ENCODE assay signal across 19 cellular contexts in genomic region chr7:19392246-19392645, GRCh38.
DNase-seq lines count a peak whose midpoint lies in the region; ATAC-seq, FAIRE-seq and TF ChIP-seq lines count a peak whose summit lies in the region.
"Had no signal": no experiment of that assay in that cellular context is flagged by ENCODE, and none has a peak within 500 bp of the region (broad histone marks: within the 10 kb centered on the region; RNA-seq: fewer than 3 reads in every experiment).

No MANE protein-coding gene starts in this region.

- no peaks in the 10 kb centered on the region for H3K27me3 ChIP-seq in pancreas

- DNase-seq in A172 (ENCODE audit: low spot score) (peak; percentile 79), HS-27A (ENCODE audit: low read depth) (peak; percentile 69), amniotic epithelial cell (ENCODE audit: low read depth) (peak; percentile 31), foreskin fibroblast (peak; percentile 77 to 89), MV-4-11 (lab: John Stamatoyannopoulos, UW) (no peak), UCSD-AML1 (lab: John Stamatoyannopoulos, UW; ENCODE audit: unreplicated experiment) (no peak), pancreas (no peak), NCI-H2227 treated with DMSO at 0.1 percent for 48 hours (lab: John Stamatoyannopoulos, UW) (no peak)
- DNase-seq: activated CD4-positive, alpha-beta T cell treated with anti-CD3 and anti-CD28 coated beads for 4 hours; activated naive CD8-positive, alpha-beta T cell treated with anti-CD3 and anti-CD28 coated beads, Interleukin-2, amount 50 U/mL, for 24 hours; activated T-cell treated with anti-CD3 and anti-CD28 coated beads, Interleukin-2, amount 50 U/mL, for 72 hours; CD8-positive, alpha-beta memory T cell; naive B cell; NCI-H2081 treated with DMSO at 0.1 percent for 48 hours; SHP77; stimulated activated CD4-positive, alpha-beta T cell treated with anti-CD3 and anti-CD28 coated beads, Interleukin-2, amount 100 ng/mL, for 24 hours had no signal

- ATAC-seq in pancreas, result no peak
- ATAC-seq: activated naive CD8-positive, alpha-beta T cell treated with anti-CD3 and anti-CD28 coated beads, Interleukin-2, amount 50 U/mL, for 24 hours; activated T-cell treated with anti-CD3 and anti-CD28 coated beads, Interleukin-2, amount 50 U/mL, for 72 hours; esophagus mucosa had no signal

- no peak for FAIRE-seq in pancreas (lab: Jason Lieb, UNC)
- FAIRE-seq: A204.1, GM12891 had no signal

- no peak overlapping the region for H3K27ac ChIP-seq in pancreas

- no peaks in the 10 kb centered on the region for H3K4me1 ChIP-seq in pancreas

- H3K4me3 ChIP-seq in foreskin fibroblast (ENCODE audit: low read depth in 1 of 2, low read length in 2 of 2) (no peak overlapping the region), pancreas (no peak overlapping the region)

- H3K36me3 ChIP-seq in pancreas, result no peaks in the 10 kb centered on the region

- TF ChIP-seq CTCF in foreskin fibroblast (IDR thresholded peaks at IDR 0.05; ENCODE audit: low read depth, low read length), result no peak
- no peak for TF ChIP-seq CTCF in pancreas (IDR thresholded peaks at IDR 0.05)

- WGBS in pancreas, 2 donors, result 53 to 63% methylated on average over 3 of the region's 3 CpGs

- intact Hi-C loops in pancreas (cut with DNase I), result no loop called here

- no peaks in the 10 kb centered on the region for H3K9me3 ChIP-seq in pancreas

Comparison
In these comparisons a context has a peak if more than half of its experiments do, and no peak if none do; other contexts are left out.
1. DNase-seq: peak in A172 (single experiment), HS-27A (single experiment), amniotic epithelial cell (single experiment) and foreskin fibroblast (2 of 2); none in MV-4-11 (single experiment), UCSD-AML1 (single experiment), pancreas (0 of 6) and NCI-H2227 treated with DMSO at 0.1 percent for 48 hours (single experiment).